In the genomic region with DNA sequence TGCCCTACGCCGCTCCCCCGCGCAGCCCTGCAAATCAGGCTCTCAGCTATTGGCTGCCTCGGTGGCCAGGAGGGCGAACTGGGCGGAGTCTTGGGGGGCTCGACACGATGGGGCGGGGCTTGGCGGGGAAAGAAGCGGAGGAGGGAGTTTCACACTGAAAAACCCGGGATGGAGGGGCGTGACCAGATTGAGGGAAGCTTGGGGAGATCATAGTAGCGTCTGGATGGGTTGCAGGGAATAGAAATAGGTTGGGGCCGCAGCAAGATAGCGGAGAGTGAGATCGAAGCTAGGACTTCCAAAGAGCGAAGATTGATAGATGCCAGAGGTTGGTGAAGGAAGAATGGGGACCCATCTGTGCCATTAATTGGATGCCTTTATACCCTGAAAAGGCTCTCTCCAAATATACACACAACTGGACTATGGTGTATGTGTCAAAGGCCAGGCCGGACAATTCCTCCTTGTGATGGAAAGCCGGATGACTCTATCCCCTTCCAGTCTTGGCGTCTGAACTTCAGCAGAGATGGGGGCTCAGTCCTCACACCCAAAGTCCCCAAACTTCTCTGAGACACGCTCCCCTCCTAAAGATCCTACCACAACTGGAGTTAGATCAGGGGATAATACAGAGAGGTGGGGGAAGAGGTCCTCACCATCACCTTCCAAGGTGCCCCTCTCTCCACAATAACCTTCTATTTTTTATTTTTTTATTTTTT, we compare ENCODE assay signal across 8 cellular contexts. TPM values are rescaled to one million over a fixed set of nuclear protein-coding genes. Genes with fewer than 3 reads are reported as not detected.
A peak's percentile ranks its signal among the peaks of the same experiment; 100 is the strongest.
DNase-seq lines count a peak whose midpoint lies in the region; ATAC-seq, FAIRE-seq and TF ChIP-seq lines count a peak whose summit lies in the region.

No MANE protein-coding gene starts in this region.

- H3K36me3 ChIP-seq in HepG2 (replicated peaks in 1 of 2; ENCODE audit: control insufficient read depth in 1 of 2, insufficient read depth in 2 of 2, low read length in 2 of 2) = no peaks in the 10 kb centered on the region

- H4K20me1 ChIP-seq in HepG2 (ENCODE audit: insufficient read depth, low read length) = no peaks in the 10 kb centered on the region

- H3K4me1 Mint-ChIP-seq in activated CD4-positive, alpha-beta T cell treated with anti-CD3 and anti-CD28 coated beads for 36 hours = peaks cover 6% of the 10 kb centered on the region
- peaks cover 3% of the 10 kb centered on the region for H3K4me1 Mint-ChIP-seq in T-helper 2 cell treated with Interferon-gamma antibody and Interleukin-4, amounts not matched to agents 5 μg/mL and 100 μg/mL, for 36 hours (ENCODE audit: low read depth)

- BruUV-seq in HepG2 (replicated peaks; lab: Mats Ljungman, UMichigan) = no TSS peak

- peak overlapping the region; percentile 72 for H3K4me3 Mint-ChIP-seq in activated CD4-positive, alpha-beta T cell treated with anti-CD3 and anti-CD28 coated beads for 36 hours
- peak overlapping the region; percentile 57 for H3K4me3 Mint-ChIP-seq in T-helper 2 cell treated with Interferon-gamma antibody and Interleukin-4, amounts not matched to agents 5 μg/mL and 100 μg/mL, for 36 hours

- in situ Hi-C loops in HepG2 (cut with HindIII; ENCODE audit: extremely low pct_ligation_motif_present, low pct_unique_long_range_greater_than_20kb) = no loop called here

- POLR2A ChIA-PET in activated CD4-positive, alpha-beta T cell treated with anti-CD3 and anti-CD28 coated beads for 36 hours (lab: Charles Lee) = interaction anchor here (0.6 to 1.1 kb wide), 2 partner anchors 16 to 175 kb away, joined by 3 read pairs; no protein-coding TSS in a partner anchor
- POLR2A ChIA-PET in HepG2 (lab: Yijun Ruan, JAX) = no interaction called here

- H3K4me3 ChIP-seq in HepG2 (replicated peaks in 1 of 3; ENCODE audit: insufficient read depth in 1 of 3, low read depth in 2 of 3, low read length in 3 of 3) = peak overlapping the region in 2 of 3 experiments; percentile 18 to 57; a peak in 2 of 6 replicates

- no peaks in the 10 kb centered on the region for H3K36me3 Mint-ChIP-seq in activated CD4-positive, alpha-beta T cell treated with anti-CD3 and anti-CD28 coated beads for 36 hours (ENCODE audit: low read depth)
- no peaks in the 10 kb centered on the region for H3K36me3 Mint-ChIP-seq in T-helper 2 cell treated with Interferon-gamma antibody and Interleukin-4, amounts not matched to agents 5 μg/mL and 100 μg/mL, for 36 hours (ENCODE audit: low read depth)

- H2AFZ ChIP-seq in HepG2 (ENCODE audit: low read length) = no peak overlapping the region

- no peak overlapping the region for H3K27ac ChIP-seq in HepG2 (ENCODE audit: extremely low read length, insufficient read depth, low read length)

- H3K4me1 ChIP-seq in HepG2 (ENCODE audit: insufficient read depth, low read length) = peaks cover 7% of the 10 kb centered on the region; the same call in 1 of the 2 replicates

- H3K27me3 Mint-ChIP-seq in activated CD4-positive, alpha-beta T cell treated with anti-CD3 and anti-CD28 coated beads for 36 hours = peaks cover 32% of the 10 kb centered on the region
- H3K27me3 Mint-ChIP-seq in T-helper 2 cell treated with Interferon-gamma antibody and Interleukin-4, amounts not matched to agents 5 μg/mL and 100 μg/mL, for 36 hours (ENCODE audit: low read depth) = peaks cover 50% of the 10 kb centered on the region

- no peaks in the 10 kb centered on the region for H3K9me3 Mint-ChIP-seq in activated CD4-positive, alpha-beta T cell treated with anti-CD3 and anti-CD28 coated beads for 36 hours (ENCODE audit: low read depth)
- no peaks in the 10 kb centered on the region for H3K9me3 Mint-ChIP-seq in T-helper 2 cell treated with Interferon-gamma antibody and Interleukin-4, amounts not matched to agents 5 μg/mL and 100 μg/mL, for 36 hours

- no peak for FAIRE-seq in HepG2 (lab: Jason Lieb, UNC)

- H3K9me3 ChIP-seq in HepG2 (ENCODE audit: low read length) = no peaks in the 10 kb centered on the region

- TF ChIP-seq EP300 in HepG2 (IDR thresholded peaks at IDR 0.05; ENCODE audit: low read depth in 2 of 2, low read length in 2 of 2) (no peak), HepG2 (CRISPR knock-in tag; IDR thresholded peaks at IDR 0.05; ENCODE audit: borderline replicate concordance) (no peak)

- no peaks in the 10 kb centered on the region for H3K79me2 ChIP-seq in HepG2 (ENCODE audit: insufficient read depth, low read length)

- intact Hi-C loops in activated CD4-positive, alpha-beta T cell treated with anti-CD3 and anti-CD28 coated beads for 36 hours (cut with DNase I, micrococcal nuclease) = no loop called here
- intact Hi-C loops in HepG2 (cut with micrococcal nuclease; ENCODE audit: unreplicated experiment) = no loop called here

- TF ChIP-seq POLR2A in HepG2 (IDR thresholded peaks at IDR 0.05; ENCODE audit: insufficient read depth in 1 of 2, low read depth in 2 of 2, low read length in 2 of 2) = no peak

- H3K9ac ChIP-seq in HepG2 (ENCODE audit: insufficient read depth, low read depth, low read length) = no peak overlapping the region

- peak overlapping the region; percentile 51; the same call in 1 of the 2 replicates for H3K4me2 ChIP-seq in HepG2 (ENCODE audit: low read depth, low read length)

- peak overlapping the region; percentile 37 for H3K27ac Mint-ChIP-seq in activated CD4-positive, alpha-beta T cell treated with anti-CD3 and anti-CD28 coated beads for 36 hours
- H3K27ac Mint-ChIP-seq in T-helper 2 cell treated with Interferon-gamma antibody and Interleukin-4, amounts not matched to agents 5 μg/mL and 100 μg/mL, for 36 hours = no peak overlapping the region

- CTCF ChIA-PET in activated CD4-positive, alpha-beta T cell treated with anti-CD3 and anti-CD28 coated beads for 36 hours (lab: Charles Lee) = interaction anchor here (0.7 to 2.7 kb wide), 4 partner anchors 10 to 62 kb away, joined by 3 to 9 read pairs (median 5); no protein-coding TSS in a partner anchor
- CTCF ChIA-PET in HepG2 (lab: Yijun Ruan, JAX; ENCODE audit: low intra/inter-chr PET ratio, low total read pairs) = no interaction called here

- 24% methylated on average over 23 of the region's 23 CpGs for WGBS in HepG2 (ENCODE audit: low lambda C conversion rate)

- peak; percentile 58 for DNase-seq in activated CD4-positive, alpha-beta T cell treated with anti-CD3 and anti-CD28 coated beads for 36 hours
- DNase-seq in activated CD4-positive, alpha-beta T cell treated with anti-CD3 and anti-CD28 coated beads, Interleukin-2, amount 50 U/mL, for 1 hour = no peak
- DNase-seq in T-helper 2 cell treated with Interferon-gamma antibody and Interleukin-4, amounts not matched to agents 5 μg/mL and 100 μg/mL, for 36 hours (ENCODE audit: low spot score) = no peak
- DNase-seq in cerebellum (ENCODE audit: low spot score) = peak; percentile 92
- DNase-seq in HepG2 (ENCODE audit: low spot score) = no peak
- DNase-seq in stimulated activated CD8-positive, alpha-beta memory T cell treated with anti-CD3 and anti-CD28 coated beads, Interleukin-4, amount 100 ng/mL, for 24 hours (ENCODE audit: low read depth) = peak; percentile 63
- no peak for DNase-seq in SW480 (ENCODE audit: low spot score)

- no peak for TF ChIP-seq CTCF in HepG2 (CRISPR knock-in tag; IDR thresholded peaks at IDR 0.05)

- ATAC-seq in activated CD4-positive, alpha-beta T cell treated with anti-CD3 and anti-CD28 coated beads for 36 hours = peak; percentile 72
- ATAC-seq in HepG2 = peak; percentile 8; the same call in 2 of the 3 replicates
- no peak for ATAC-seq in HG02884 (IDR thresholded peaks at IDR 0.05; ENCODE audit: unreplicated experiment)

- H3K27me3 ChIP-seq in HepG2 (ENCODE audit: control insufficient read depth in 1 of 2, insufficient read depth in 2 of 2, low read length in 2 of 2) = peaks cover 26 to 78% of the 10 kb centered on the region in 2 experiments

- no peak for TF ChIP-seq RAD21 in HepG2 (CRISPR knock-in tag; IDR thresholded peaks at IDR 0.05)

RNA-seq across cellular contexts. Expression of a gene that starts 0.4 kb away (rescaled TPM):
- not detected for total RNA-seq in activated CD4-positive, alpha-beta T cell treated with anti-CD3 and anti-CD28 coated beads for 36 hours
- total RNA-seq in cerebellum (0.64 TPM), HepG2 (2016; rRNA removed; fragmentation: Illumina TruSeq; extraction: Trizol) (not detected in 2 replicates)
- not detected in 2 replicates for total RNA-seq in HepG2 (2016; cell fraction: cytosol; rRNA removed; fragmentation: Illumina TruSeq; extraction: Trizol; ENCODE audit: low read depth)
- not detected in 2 replicates for total RNA-seq in HepG2 (2016; cell fraction: insoluble cytoplasmic fraction; rRNA removed; fragmentation: Illumina TruSeq; extraction: Trizol)
- total RNA-seq in HepG2 (2016; cell fraction: membrane; rRNA removed; fragmentation: Illumina TruSeq; extraction: Trizol) = not detected in 2 replicates
- total RNA-seq in HepG2 (2016; cell fraction: nucleus; rRNA removed; fragmentation: Illumina TruSeq; extraction: Trizol) = not detected in 2 replicates
- polyA plus RNA-seq in HepG2 (2011; rRNA removed) = not detected in 2 replicates
- polyA plus RNA-seq in HepG2 (2011; cell fraction: cytosol; rRNA removed) = not detected in 2 replicates
- not detected in 2 replicates for polyA plus RNA-seq in HepG2 (2011; cell fraction: nucleus; rRNA removed)
- polyA plus RNA-seq in HepG2 (2012) = not detected in 2 replicates
- polyA plus RNA-seq in HepG2 (2016; cell fraction: cytosol; fragmentation: Illumina TruSeq; extraction: Trizol; ENCODE audit: low read depth) = 0.02 TPM in 1 of 2 replicates, not detected in the other
- not detected in 2 replicates for polyA plus RNA-seq in HepG2 (2016; cell fraction: insoluble cytoplasmic fraction; fragmentation: Illumina TruSeq; extraction: Trizol; ENCODE audit: low read depth)
- not detected in 2 replicates for polyA plus RNA-seq in HepG2 (2016; cell fraction: membrane; fragmentation: Illumina TruSeq; extraction: Trizol; ENCODE audit: low read depth)
- not detected in 2 replicates for polyA plus RNA-seq in HepG2 (2016; cell fraction: nucleus; fragmentation: Illumina TruSeq; extraction: Trizol; ENCODE audit: insufficient read depth, low read depth)
- polyA minus RNA-seq in HepG2 (2011; rRNA and poly(A)+ RNA removed; ENCODE audit: low replicate concordance) = 0.37 TPM in 1 of 2 replicates, not detected in the other
- polyA minus RNA-seq in HepG2 (2011; cell fraction: cytosol; rRNA and poly(A)+ RNA removed) = not detected in 2 replicates
- not detected in 2 replicates for polyA minus RNA-seq in HepG2 (2011; cell fraction: nucleus; rRNA and poly(A)+ RNA removed)

RNA-seq across cellular contexts. Expression of a gene that starts 26.0 kb away (rescaled TPM):
- 1,000 to 10,000 TPM; 2,801 to 2,985 TPM for total RNA-seq in activated CD4-positive, alpha-beta T cell treated with anti-CD3 and anti-CD28 coated beads for 36 hours
- total RNA-seq in cerebellum (493 TPM), HepG2 (2016; rRNA removed; fragmentation: Illumina TruSeq; extraction: Trizol) (2,768 and 3,257 TPM in 2 replicates)
- 3,353 and 3,708 TPM in 2 replicates for total RNA-seq in HepG2 (2016; cell fraction: cytosol; rRNA removed; fragmentation: Illumina TruSeq; extraction: Trizol; ENCODE audit: low read depth)
- 2,694 and 3,334 TPM in 2 replicates for total RNA-seq in HepG2 (2016; cell fraction: insoluble cytoplasmic fraction; rRNA removed; fragmentation: Illumina TruSeq; extraction: Trizol)
- total RNA-seq in HepG2 (2016; cell fraction: membrane; rRNA removed; fragmentation: Illumina TruSeq; extraction: Trizol) = 5,175 and 5,294 TPM in 2 replicates
- 990 and 1,076 TPM in 2 replicates for total RNA-seq in HepG2 (2016; cell fraction: nucleus; rRNA removed; fragmentation: Illumina TruSeq; extraction: Trizol)
- polyA plus RNA-seq in HepG2 (2011; rRNA removed) = 2,522 and 2,554 TPM in 2 replicates
- polyA plus RNA-seq in HepG2 (2011; cell fraction: cytosol; rRNA removed) = 3,383 and 3,728 TPM in 2 replicates
- polyA plus RNA-seq in HepG2 (2011; cell fraction: nucleus; rRNA removed) = 768 and 1,029 TPM in 2 replicates
- polyA plus RNA-seq in HepG2 (2012) = 2,340 and 2,506 TPM in 2 replicates
- polyA plus RNA-seq in HepG2 (2016; cell fraction: cytosol; fragmentation: Illumina TruSeq; extraction: Trizol; ENCODE audit: low read depth) = 5,160 and 5,701 TPM in 2 replicates
- polyA plus RNA-seq in HepG2 (2016; cell fraction: insoluble cytoplasmic fraction; fragmentation: Illumina TruSeq; extraction: Trizol; ENCODE audit: low read depth) = 4,287 and 4,430 TPM in 2 replicates
- 6,675 and 6,831 TPM in 2 replicates for polyA plus RNA-seq in HepG2 (2016; cell fraction: membrane; fragmentation: Illumina TruSeq; extraction: Trizol; ENCODE audit: low read depth)
- 2,116 and 2,174 TPM in 2 replicates for polyA plus RNA-seq in HepG2 (2016; cell fraction: nucleus; fragmentation: Illumina TruSeq; extraction: Trizol; ENCODE audit: insufficient read depth, low read depth)
- polyA minus RNA-seq in HepG2 (2011; rRNA and poly(A)+ RNA removed; ENCODE audit: low replicate concordance) = 413 and 602 TPM in 2 replicates
- 764 and 846 TPM in 2 replicates for polyA minus RNA-seq in HepG2 (2011; cell fraction: cytosol; rRNA and poly(A)+ RNA removed)
- polyA minus RNA-seq in HepG2 (2011; cell fraction: nucleus; rRNA and poly(A)+ RNA removed) = 184 and 212 TPM in 2 replicates

RNA-seq across cellular contexts. Expression of a gene that starts 28.7 kb away (rescaled TPM):
- total RNA-seq in activated CD4-positive, alpha-beta T cell treated with anti-CD3 and anti-CD28 coated beads for 36 hours = 10 to 100 TPM; 11.8 to 12.3 TPM
- 20.7 TPM for total RNA-seq in cerebellum
- 0.60 and 0.75 TPM in 2 replicates for total RNA-seq in HepG2 (2016; rRNA removed; fragmentation: Illumina TruSeq; extraction: Trizol)
- total RNA-seq in HepG2 (2016; cell fraction: cytosol; rRNA removed; fragmentation: Illumina TruSeq; extraction: Trizol; ENCODE audit: low read depth) = 0.26 and 0.71 TPM in 2 replicates
- 0.19 and 0.84 TPM in 2 replicates for total RNA-seq in HepG2 (2016; cell fraction: insoluble cytoplasmic fraction; rRNA removed; fragmentation: Illumina TruSeq; extraction: Trizol)
- 0.34 and 0.48 TPM in 2 replicates for total RNA-seq in HepG2 (2016; cell fraction: membrane; rRNA removed; fragmentation: Illumina TruSeq; extraction: Trizol)
- 1.8 TPM in 2 replicates for total RNA-seq in HepG2 (2016; cell fraction: nucleus; rRNA removed; fragmentation: Illumina TruSeq; extraction: Trizol)
- polyA plus RNA-seq in HepG2 (2011; rRNA removed) = 1.5 and 2.9 TPM in 2 replicates
- polyA plus RNA-seq in HepG2 (2011; cell fraction: cytosol; rRNA removed) = 0.50 and 0.51 TPM in 2 replicates
- 8.4 and 12.2 TPM in 2 replicates for polyA plus RNA-seq in HepG2 (2011; cell fraction: nucleus; rRNA removed)
- 1.3 and 1.5 TPM in 2 replicates for polyA plus RNA-seq in HepG2 (2012)
- 0.28 and 0.34 TPM in 2 replicates for polyA plus RNA-seq in HepG2 (2016; cell fraction: cytosol; fragmentation: Illumina TruSeq; extraction: Trizol; ENCODE audit: low read depth)
- polyA plus RNA-seq in HepG2 (2016; cell fraction: insoluble cytoplasmic fraction; fragmentation: Illumina TruSeq; extraction: Trizol; ENCODE audit: low read depth) = 0.47 and 0.96 TPM in 2 replicates
- polyA plus RNA-seq in HepG2 (2016; cell fraction: membrane; fragmentation: Illumina TruSeq; extraction: Trizol; ENCODE audit: low read depth) = 0.38 and 0.40 TPM in 2 replicates
- polyA plus RNA-seq in HepG2 (2016; cell fraction: nucleus; fragmentation: Illumina TruSeq; extraction: Trizol; ENCODE audit: insufficient read depth, low read depth) = 4.7 and 7.2 TPM in 2 replicates
- polyA minus RNA-seq in HepG2 (2011; rRNA and poly(A)+ RNA removed; ENCODE audit: low replicate concordance) = 4.4 and 8.5 TPM in 2 replicates
- polyA minus RNA-seq in HepG2 (2011; cell fraction: cytosol; rRNA and poly(A)+ RNA removed) = 0.40 and 1.3 TPM in 2 replicates
- 3.0 and 5.8 TPM in 2 replicates for polyA minus RNA-seq in HepG2 (2011; cell fraction: nucleus; rRNA and poly(A)+ RNA removed)

Comparison
In these comparisons a context has a peak if more than half of its experiments do, and no peak if none do; other contexts are left out.
1. DNase-seq: peak in activated CD4-positive, alpha-beta T cell treated with anti-CD3 and anti-CD28 coated beads for 36 hours (single experiment), cerebellum (single experiment) and stimulated activated CD8-positive, alpha-beta memory T cell treated with anti-CD3 and anti-CD28 coated beads, Interleukin-4, amount 100 ng/mL, for 24 hours (single experiment); none in activated CD4-positive, alpha-beta T cell treated with anti-CD3 and anti-CD28 coated beads, Interleukin-2, amount 50 U/mL, for 1 hour (single experiment), T-helper 2 cell treated with Interferon-gamma antibody and Interleukin-4, amounts not matched to agents 5 μg/mL and 100 μg/mL, for 36 hours (single experiment), HepG2 (single experiment) and SW480 (single experiment).